In genomic region chr1:172906778-172907592, GRCh38 we compare ENCODE assay signal across 10 cellular contexts.
DNase-seq lines count a peak whose midpoint lies in the region; ATAC-seq and TF ChIP-seq lines count a peak whose summit lies in the region.
"Had no signal": no experiment of that assay in that cellular context is flagged by ENCODE, and none has a peak within 500 bp of the region (broad histone marks: within the 10 kb centered on the region; RNA-seq: fewer than 3 reads in every experiment).

No MANE protein-coding gene starts in this region.

- ATAC-seq in HG02970 (IDR thresholded peaks at IDR 0.05; ENCODE audit: low FRiP score, unreplicated experiment), result no peak
- ATAC-seq in GM21737 (IDR thresholded peaks at IDR 0.05; ENCODE audit: unreplicated experiment), result no peak
- ATAC-seq: body of pancreas had no signal

- no peak for TF ChIP-seq POLR2A in erythroblast (IDR thresholded peaks at IDR 0.05; ENCODE audit: low read length)

- DNase-seq in A172 (ENCODE audit: low spot score) (peak; percentile 94), GM12865 (ENCODE audit: low read depth) (peak; percentile 7), SW480 (ENCODE audit: low spot score) (peak; percentile 8), erythroblast (lab: John Stamatoyannopoulos, UW) (peak; percentile 66 to 81), DMS153 treated with DMSO at 0.1 percent for 48 hours (lab: John Stamatoyannopoulos, UW; ENCODE audit: unreplicated experiment) (no peak), AML-193 (lab: John Stamatoyannopoulos, UW) (no peak)
- DNase-seq: body of pancreas, NCI-H345 had no signal

- no peak for TF ChIP-seq CTCF in GM12865 (IDR thresholded peaks at IDR 0.05; ENCODE audit: insufficient read depth, low read depth, low read length, missing control alignments)

- H3K4me3 ChIP-seq in GM12865 (ENCODE audit: low read depth, low read length), result no peak overlapping the region
- H3K4me3 ChIP-seq: body of pancreas had no signal

Comparison
In these comparisons a context has a peak if more than half of its experiments do, and no peak if none do; other contexts are left out.
1. DNase-seq: peak in A172 (single experiment), GM12865 (single experiment), SW480 (single experiment) and erythroblast (2 of 2); none in DMS153 treated with DMSO at 0.1 percent for 48 hours (single experiment) and AML-193 (0 of 2).